Comparison of ENCODE assay signal across 39 cellular contexts in the genomic region with DNA sequence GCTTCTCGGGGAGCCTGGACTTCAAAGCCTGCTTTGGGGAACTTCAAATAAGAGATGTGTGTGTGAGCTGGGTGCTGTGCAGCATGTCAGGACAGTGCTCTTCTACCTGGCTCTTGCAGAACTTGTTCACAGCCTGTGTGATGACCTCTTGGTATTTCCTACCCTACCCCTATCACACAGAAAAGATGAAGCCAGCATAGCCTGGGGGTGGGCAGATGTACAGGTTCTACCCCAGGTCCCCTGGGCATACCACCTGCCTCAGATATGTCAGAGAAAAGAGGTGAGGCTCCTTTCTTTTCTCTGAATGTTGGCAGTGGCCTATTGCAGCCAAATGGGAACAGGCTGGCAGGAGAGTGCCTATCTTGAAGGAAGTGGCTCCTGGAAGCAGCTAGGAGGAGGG.
"Had no signal": no experiment of that assay in that cellular context is flagged by ENCODE, and none has a peak within 500 bp of the region (broad histone marks: within the 10 kb centered on the region; RNA-seq: fewer than 3 reads in every experiment).

No MANE protein-coding gene starts in this region.

- H3K27me3 ChIP-seq: adrenal gland, ascending aorta, body of pancreas, brain microvascular endothelial cell, breast epithelium, cardiac muscle cell had no signal

- H3K27ac ChIP-seq: adrenal gland, ascending aorta, body of pancreas, brain microvascular endothelial cell, breast epithelium, cardiac muscle cell had no signal

- H3K9me3 ChIP-seq: adrenal gland, ascending aorta, body of pancreas, breast epithelium had no signal

- H3K4me3 ChIP-seq: adrenal gland, ascending aorta, body of pancreas, breast epithelium, cardiac muscle cell had no signal

- H3K9me3 Mint-ChIP-seq: activated naive CD4-positive, alpha-beta T cell treated with anti-CD3 and anti-CD28 coated beads, Interleukin-2, amount 50 U/mL, for 24 hours; activated naive CD8-positive, alpha-beta T cell treated with anti-CD3 and anti-CD28 coated beads for 36 hours; activated naive CD8-positive, alpha-beta T cell treated with anti-CD3 and anti-CD28 coated beads, Interleukin-2, amount 10 ng/mL, durations not matched to agents 7 days and 5 days; activated T-helper 1 cell treated with anti-CD3 and anti-CD28 coated beads, Interleukin-12 subunit alpha, Interleukin-12 subunit beta, Interleukin-2, Interleukin-4 antibody, amounts not matched to agents 30 ng/mL and 10 ng/mL and 1 ng/mL, durations not matched to agents 14 hours and 24 hours and 36 hours; activated T-helper 2 cell treated with anti-CD3 and anti-CD28 coated beads, Interferon-gamma antibody, Interleukin-2, Interleukin-4, amounts not matched to agents 10 μg/mL and 5 μg/mL and 100 μg/mL, durations not matched to agents 14 hours and 24 hours and 36 hours had no signal

- H3K36me3 Mint-ChIP-seq: activated naive CD4-positive, alpha-beta T cell treated with anti-CD3 and anti-CD28 coated beads, Interleukin-2, amount 10 ng/mL, durations not matched to agents 7 days and 5 days; activated naive CD4-positive, alpha-beta T cell treated with anti-CD3 and anti-CD28 coated beads, Interleukin-2, amount 50 U/mL, for 24 hours; activated naive CD8-positive, alpha-beta T cell; activated naive CD8-positive, alpha-beta T cell treated with anti-CD3 and anti-CD28 coated beads for 36 hours; activated naive CD8-positive, alpha-beta T cell treated with anti-CD3 and anti-CD28 coated beads, Interleukin-2, amount 10 ng/mL, durations not matched to agents 7 days and 5 days; brain had no signal

- H3K27ac Mint-ChIP-seq: activated naive CD4-positive, alpha-beta T cell treated with anti-CD3 and anti-CD28 coated beads for 36 hours; activated naive CD4-positive, alpha-beta T cell treated with anti-CD3 and anti-CD28 coated beads, Interleukin-2, amount 10 ng/mL, durations not matched to agents 7 days and 5 days; activated naive CD4-positive, alpha-beta T cell treated with anti-CD3 and anti-CD28 coated beads, Interleukin-2, amount 50 U/mL, for 24 hours; activated naive CD4-positive, alpha-beta T cell treated with anti-CD3 and anti-CD28 coated beads, Interleukin-2, amount 50 U/mL, for 72 hours; activated naive CD8-positive, alpha-beta T cell; activated naive CD8-positive, alpha-beta T cell treated with anti-CD3 and anti-CD28 coated beads for 36 hours; activated naive CD8-positive, alpha-beta T cell treated with anti-CD3 and anti-CD28 coated beads, Interleukin-2, amount 10 ng/mL, durations not matched to agents 7 days and 5 days; activated naive CD8-positive, alpha-beta T cell treated with anti-CD3 and anti-CD28 coated beads, Interleukin-2, amount 50 U/mL, for 24 hours; activated T-cell treated with anti-CD3 and anti-CD28 coated beads, Interleukin-2, amount 50 U/mL, for 24 hours; activated T-cell treated with anti-CD3 and anti-CD28 coated beads, Interleukin-2, amount 50 U/mL, for 72 hours; activated T-helper 1 cell treated with anti-CD3 and anti-CD28 coated beads, Interleukin-12 subunit alpha, Interleukin-12 subunit beta, Interleukin-2, Interleukin-4 antibody, amounts not matched to agents 30 ng/mL and 10 ng/mL and 1 ng/mL, durations not matched to agents 14 hours and 24 hours and 36 hours; activated T-helper 17 cell treated with anti-CD3 and anti-CD28 coated beads, Interleukin-2, amount 50 U/mL, for 72 hours; activated T-helper 2 cell treated with anti-CD3 and anti-CD28 coated beads, Interferon-gamma antibody, Interleukin-2, Interleukin-4, amounts not matched to agents 10 μg/mL and 5 μg/mL and 100 μg/mL, durations not matched to agents 14 hours and 24 hours and 36 hours; brain had no signal

- H3K27me3 Mint-ChIP-seq: activated naive CD4-positive, alpha-beta T cell treated with anti-CD3 and anti-CD28 coated beads, Interleukin-2, amount 10 ng/mL, durations not matched to agents 7 days and 5 days; activated naive CD4-positive, alpha-beta T cell treated with anti-CD3 and anti-CD28 coated beads, Interleukin-2, amount 50 U/mL, for 24 hours; activated naive CD8-positive, alpha-beta T cell; activated naive CD8-positive, alpha-beta T cell treated with anti-CD3 and anti-CD28 coated beads for 36 hours; activated naive CD8-positive, alpha-beta T cell treated with anti-CD3 and anti-CD28 coated beads, Interleukin-2, amount 10 ng/mL, durations not matched to agents 7 days and 5 days; activated naive CD8-positive, alpha-beta T cell treated with anti-CD3 and anti-CD28 coated beads, Interleukin-2, amount 50 U/mL, for 24 hours; activated T-cell treated with anti-CD3 and anti-CD28 coated beads, Interleukin-2, amount 50 U/mL, for 24 hours; brain; central memory CD8-positive, alpha-beta T cell had no signal

- H3K4me1 Mint-ChIP-seq: activated naive CD4-positive, alpha-beta T cell treated with anti-CD3 and anti-CD28 coated beads, Interleukin-2, amount 10 ng/mL, durations not matched to agents 7 days and 5 days; activated naive CD4-positive, alpha-beta T cell treated with anti-CD3 and anti-CD28 coated beads, Interleukin-2, amount 50 U/mL, for 24 hours; activated naive CD8-positive, alpha-beta T cell treated with anti-CD3 and anti-CD28 coated beads for 36 hours; activated naive CD8-positive, alpha-beta T cell treated with anti-CD3 and anti-CD28 coated beads, Interleukin-2, amount 10 ng/mL, durations not matched to agents 7 days and 5 days; activated naive CD8-positive, alpha-beta T cell treated with anti-CD3 and anti-CD28 coated beads, Interleukin-2, amount 50 U/mL, for 24 hours; activated T-helper 17 cell treated with anti-CD3 and anti-CD28 coated beads, Interleukin-2, amount 50 U/mL, for 72 hours; brain; central memory CD8-positive, alpha-beta T cell had no signal

- ATAC-seq: activated naive CD4-positive, alpha-beta T cell treated with anti-CD3 and anti-CD28 coated beads, Interleukin-2, amount 50 U/mL, for 72 hours; activated naive CD8-positive, alpha-beta T cell treated with anti-CD3 and anti-CD28 coated beads, Interleukin-2, amount 50 U/mL, for 24 hours; activated T-cell treated with anti-CD3 and anti-CD28 coated beads, Interleukin-2, amount 50 U/mL, for 4 hours; activated T-cell treated with anti-CD3 and anti-CD28 coated beads, Interleukin-2, amount 50 U/mL, for 72 hours; activated T-helper 17 cell treated with anti-CD3 and anti-CD28 coated beads, Interleukin-2, amount 50 U/mL, for 72 hours; body of pancreas had no signal

- DNase-seq: activated effector memory CD4-positive, alpha-beta T cell treated with anti-CD3 and anti-CD28 coated beads, Interleukin-2, amount 50 U/mL, for 16 hours; activated effector memory CD4-positive, alpha-beta T cell treated with Interleukin-2 at 50 U/mL for 16 hours; activated gamma-delta T cell; activated gamma-delta T cell treated with Interleukin-2 at 50 U/mL for 16 hours; activated naive CD4-positive, alpha-beta T cell; activated naive CD4-positive, alpha-beta T cell treated with anti-CD3 and anti-CD28 coated beads for 36 hours; activated naive CD4-positive, alpha-beta T cell treated with anti-CD3 and anti-CD28 coated beads, Interleukin-2, amount 10 ng/mL, durations not matched to agents 7 days and 5 days; activated naive CD4-positive, alpha-beta T cell treated with anti-CD3 and anti-CD28 coated beads, Interleukin-2, amount 50 U/mL, for 16 hours; activated naive CD4-positive, alpha-beta T cell treated with Interleukin-2 at 50 U/mL for 16 hours; activated naive CD8-positive, alpha-beta T cell treated with anti-CD3 and anti-CD28 coated beads for 36 hours; activated naive CD8-positive, alpha-beta T cell treated with anti-CD3 and anti-CD28 coated beads, Interleukin-2, amount 10 ng/mL, durations not matched to agents 7 days and 5 days; activated naive CD8-positive, alpha-beta T cell treated with anti-CD3 and anti-CD28 coated beads, Interleukin-2, amount 50 U/mL, for 24 hours; activated T-cell treated with anti-CD3 and anti-CD28 coated beads for 4 hours; activated T-cell treated with anti-CD3 and anti-CD28 coated beads, Interleukin-2, amount 50 U/mL, for 1 hour; activated T-cell treated with anti-CD3 and anti-CD28 coated beads, Interleukin-2, amount 50 U/mL, for 24 hours; activated T-cell treated with anti-CD3 and anti-CD28 coated beads, Interleukin-2, amount 50 U/mL, for 4 hours; activated T-cell treated with anti-CD3 and anti-CD28 coated beads, Interleukin-2, amount 50 U/mL, for 48 hours; activated T-cell treated with anti-CD3 and anti-CD28 coated beads, Interleukin-2, amount 50 U/mL, for 72 hours; adrenal gland; amniotic stem cell; amygdala; anterior cingulate cortex; aorta; body of pancreas; brain microvascular endothelial cell; caudate nucleus; central memory CD4-positive, alpha-beta T cell; cerebellar nuclear complex had no signal

- H3K4me1 ChIP-seq: adrenal gland, ascending aorta, body of pancreas, breast epithelium had no signal

- H3K4me3 Mint-ChIP-seq: activated naive CD4-positive, alpha-beta T cell treated with anti-CD3 and anti-CD28 coated beads for 36 hours; activated naive CD4-positive, alpha-beta T cell treated with anti-CD3 and anti-CD28 coated beads, Interleukin-2, amount 10 ng/mL, durations not matched to agents 7 days and 5 days; activated naive CD4-positive, alpha-beta T cell treated with anti-CD3 and anti-CD28 coated beads, Interleukin-2, amount 50 U/mL, for 24 hours; activated naive CD8-positive, alpha-beta T cell; activated naive CD8-positive, alpha-beta T cell treated with anti-CD3 and anti-CD28 coated beads for 36 hours; activated naive CD8-positive, alpha-beta T cell treated with anti-CD3 and anti-CD28 coated beads, Interleukin-2, amount 10 ng/mL, durations not matched to agents 7 days and 5 days; activated naive CD8-positive, alpha-beta T cell treated with anti-CD3 and anti-CD28 coated beads, Interleukin-2, amount 50 U/mL, for 24 hours; activated T-cell treated with anti-CD3 and anti-CD28 coated beads, Interleukin-2, amount 50 U/mL, for 24 hours; activated T-cell treated with anti-CD3 and anti-CD28 coated beads, Interleukin-2, amount 50 U/mL, for 4 hours; activated T-cell treated with anti-CD3 and anti-CD28 coated beads, Interleukin-2, amount 50 U/mL, for 72 hours; activated T-helper 1 cell treated with anti-CD3 and anti-CD28 coated beads, Interleukin-12 subunit alpha, Interleukin-12 subunit beta, Interleukin-2, Interleukin-4 antibody, amounts not matched to agents 30 ng/mL and 10 ng/mL and 1 ng/mL, durations not matched to agents 14 hours and 24 hours and 36 hours; activated T-helper 17 cell treated with anti-CD3 and anti-CD28 coated beads, Interleukin-2, amount 50 U/mL, for 72 hours; brain; central memory CD8-positive, alpha-beta T cell had no signal

- H3K36me3 ChIP-seq: adrenal gland, ascending aorta, brain microvascular endothelial cell, breast epithelium, cardiac muscle cell had no signal
